ENCODE assay signal across 26 cellular contexts in the genomic region with DNA sequence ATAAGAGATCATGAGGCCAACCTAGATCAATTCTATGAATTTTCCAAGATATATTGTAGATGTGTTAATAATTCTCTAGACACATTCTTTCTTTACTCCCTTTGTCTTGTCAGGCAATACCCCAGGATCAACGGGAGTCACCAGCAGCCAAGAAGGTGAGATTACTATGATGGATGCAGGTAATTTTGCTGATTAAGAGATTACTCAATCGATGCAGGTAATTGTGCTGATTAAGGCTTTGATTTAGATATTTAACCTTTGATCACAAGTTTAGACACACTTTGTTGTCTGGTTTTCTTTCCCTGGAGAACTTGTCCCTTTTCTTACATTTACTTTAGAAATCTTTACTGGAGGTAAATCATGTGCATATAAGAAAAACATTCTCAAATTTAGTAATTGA.
"Had no signal": no experiment of that assay in that cellular context is flagged by ENCODE, and none has a peak within 500 bp of the region (broad histone marks: within the 10 kb centered on the region; RNA-seq: fewer than 3 reads in every experiment).

No MANE protein-coding gene starts in this region.

- DNase-seq: activated CD4-positive, alpha-beta memory T cell treated with anti-CD3 and anti-CD28 coated beads, Interleukin-2, amount 10 ng/mL, durations not matched to agents 7 days and 5 days; activated CD4-positive, alpha-beta T cell treated with anti-CD3 and anti-CD28 coated beads for 1 hour; activated CD4-positive, alpha-beta T cell treated with anti-CD3 and anti-CD28 coated beads for 4 hours; activated CD4-positive, alpha-beta T cell treated with anti-CD3 and anti-CD28 coated beads, Interleukin-2, amount 10 ng/mL, durations not matched to agents 7 days and 5 days; activated CD4-positive, alpha-beta T cell treated with anti-CD3 and anti-CD28 coated beads, Interleukin-2, amount 50 U/mL, for 4 hours; activated effector memory CD4-positive, alpha-beta T cell treated with Interleukin-2 at 50 U/mL for 16 hours; activated gamma-delta T cell treated with Interleukin-2 at 50 U/mL for 16 hours; activated naive CD4-positive, alpha-beta T cell treated with anti-CD3 and anti-CD28 coated beads, Interleukin-2, amount 50 U/mL, for 16 hours; activated naive CD4-positive, alpha-beta T cell treated with Interleukin-2 at 50 U/mL for 16 hours; activated T-cell treated with anti-CD3 and anti-CD28 coated beads, Interleukin-2, amount 50 U/mL, for 4 hours; amniotic stem cell; aorta; body of pancreas; caudate nucleus; cortex of kidney; dermis blood vessel endothelial cell; effector CD4-positive, alpha-beta T cell; effector memory CD8-positive, alpha-beta T cell; erythroblast; foreskin keratinocyte; gastrocnemius medialis; glutamatergic neuron; heart left ventricle; T-cell had no signal

- H3K27me3 ChIP-seq: body of pancreas, esophagus muscularis mucosa, gastrocnemius medialis, heart left ventricle had no signal

- H3K4me1 ChIP-seq: body of pancreas, esophagus muscularis mucosa, foreskin keratinocyte, gastrocnemius medialis, heart left ventricle had no signal

- H3K27ac ChIP-seq: body of pancreas, esophagus muscularis mucosa, foreskin keratinocyte, gastrocnemius medialis, heart left ventricle had no signal

- H3K4me3 ChIP-seq: body of pancreas, esophagus muscularis mucosa, gastrocnemius medialis, heart left ventricle had no signal

- FAIRE-seq: colon had no signal

- H3K9me3 ChIP-seq: body of pancreas, gastrocnemius medialis had no signal

- H3K36me3 ChIP-seq: esophagus muscularis mucosa, gastrocnemius medialis, heart left ventricle had no signal
